ENCODE assay signal across 8 cellular contexts in genomic region chr19:45558399-45558878, GRCh38. TPM values are rescaled to one million over a fixed set of nuclear protein-coding genes. Genes with fewer than 3 reads are reported as not detected.
A peak's percentile ranks its signal among the peaks of the same experiment; 100 is the strongest.
DNase-seq lines count a peak whose midpoint lies in the region; ATAC-seq and TF ChIP-seq lines count a peak whose summit lies in the region.

No MANE protein-coding gene starts in this region.

- DNase-seq in AG04450 (ENCODE audit: low read depth, low spot score) (no peak), NCI-H526 (lab: John Stamatoyannopoulos, UW) (peak; percentile 59 to 79), myocyte (ENCODE audit: low read depth) (peak; percentile 24)
- peak; percentile 57 to 73 for DNase-seq in activated CD4-positive, alpha-beta T cell treated with anti-CD3 and anti-CD28 coated beads, Interleukin-2, amount 50 U/mL, for 48 hours
- DNase-seq in effector CD8-positive, alpha-beta T cell (lab: John Stamatoyannopoulos, UW): peak; percentile 62
- peak; percentile 30 to 73 for DNase-seq in stimulated activated effector memory CD8-positive, alpha-beta T cell treated with anti-CD3 and anti-CD28 coated beads, Interleukin-12 subunit alpha, Interleukin-12 subunit beta, amount 100 ng/mL, for 72 hours (ENCODE audit: low spot score in 2 of 2)

- H3K9me3 ChIP-seq in AG04450 (ENCODE audit: control insufficient read depth, insufficient read depth, low read length): no peaks in the 10 kb centered on the region

- H3K27me3 ChIP-seq in AG04450 (ENCODE audit: control insufficient read depth, insufficient read depth, low read length): no peaks in the 10 kb centered on the region

- peaks cover 6% of the 10 kb centered on the region for H3K36me3 Mint-ChIP-seq in stimulated activated effector memory CD8-positive, alpha-beta T cell treated with anti-CD3 and anti-CD28 coated beads, Interleukin-12 subunit alpha, Interleukin-12 subunit beta, amount 100 ng/mL, for 72 hours

- H3K27ac Mint-ChIP-seq in stimulated activated effector memory CD8-positive, alpha-beta T cell treated with anti-CD3 and anti-CD28 coated beads, Interleukin-12 subunit alpha, Interleukin-12 subunit beta, amount 100 ng/mL, for 72 hours: peak overlapping the region; percentile 37

- TF ChIP-seq CTCF in AG04450 (IDR thresholded peaks at IDR 0.05; ENCODE audit: low read depth, low read length): peak; percentile 65

- H3K4me3 ChIP-seq in AG04450 (ENCODE audit: low read depth, low read length): no peak overlapping the region

- ATAC-seq in GM19455 (IDR thresholded peaks at IDR 0.05; ENCODE audit: unreplicated experiment) (peak; percentile 62), GM19023 (IDR thresholded peaks at IDR 0.05; ENCODE audit: unreplicated experiment) (no peak)
- ATAC-seq in stimulated activated effector memory CD8-positive, alpha-beta T cell treated with anti-CD3 and anti-CD28 coated beads, Interleukin-12 subunit alpha, Interleukin-12 subunit beta, amount 100 ng/mL, for 72 hours: peak; percentile 95

- no peak overlapping the region for H3K4me3 Mint-ChIP-seq in stimulated activated effector memory CD8-positive, alpha-beta T cell treated with anti-CD3 and anti-CD28 coated beads, Interleukin-12 subunit alpha, Interleukin-12 subunit beta, amount 100 ng/mL, for 72 hours

- H3K9me3 Mint-ChIP-seq in stimulated activated effector memory CD8-positive, alpha-beta T cell treated with anti-CD3 and anti-CD28 coated beads, Interleukin-12 subunit alpha, Interleukin-12 subunit beta, amount 100 ng/mL, for 72 hours: no peaks in the 10 kb centered on the region

- CTCF ChIA-PET in AG04450 (lab: Charles Lee): interaction anchor here (0.5 to 1.8 kb wide), 14 partner anchors 9 to 996 kb away, joined by 3 to 15 read pairs (median 4); no protein-coding TSS in a partner anchor

- POLR2A ChIA-PET in AG04450 (lab: Yijun Ruan, JAX): no interaction called here

- H3K27ac ChIP-seq in AG04450 (ENCODE audit: low read depth, low read length): no peak overlapping the region

- H3K4me1 Mint-ChIP-seq in stimulated activated effector memory CD8-positive, alpha-beta T cell treated with anti-CD3 and anti-CD28 coated beads, Interleukin-12 subunit alpha, Interleukin-12 subunit beta, amount 100 ng/mL, for 72 hours: peaks cover 25% of the 10 kb centered on the region

RNA-seq across cellular contexts. Expression of gene OPA3, which starts 26.2 kb away (rescaled TPM):
- 12.2 and 13.3 TPM in 2 replicates for polyA plus RNA-seq in AG04450 (2011; rRNA removed)
- polyA minus RNA-seq in AG04450 (2011; rRNA and poly(A)+ RNA removed): 8.7 and 14.2 TPM in 2 replicates
- total RNA-seq in myocyte: 16.1 and 21.0 TPM in 2 replicates
- 10.4 TPM for polyA plus RNA-seq in myocyte (2012)

RNA-seq across cellular contexts. Expression of gene GPR4, which starts 43.6 kb away (rescaled TPM):
- not detected in 2 replicates for polyA plus RNA-seq in AG04450 (2011; rRNA removed)
- polyA minus RNA-seq in AG04450 (2011; rRNA and poly(A)+ RNA removed): not detected in 2 replicates
- not detected in 2 replicates for total RNA-seq in myocyte
- polyA plus RNA-seq in myocyte (2012): not detected

RNA-seq across cellular contexts. Expression of gene VASP, which starts 51.2 kb away (rescaled TPM):
- polyA plus RNA-seq in AG04450 (2011; rRNA removed): 49.6 and 60.8 TPM in 2 replicates
- polyA minus RNA-seq in AG04450 (2011; rRNA and poly(A)+ RNA removed): 55.6 and 60.8 TPM in 2 replicates
- total RNA-seq in myocyte: 54.9 and 75.2 TPM in 2 replicates
- 49.3 TPM for polyA plus RNA-seq in myocyte (2012)
